In the genomic region with DNA sequence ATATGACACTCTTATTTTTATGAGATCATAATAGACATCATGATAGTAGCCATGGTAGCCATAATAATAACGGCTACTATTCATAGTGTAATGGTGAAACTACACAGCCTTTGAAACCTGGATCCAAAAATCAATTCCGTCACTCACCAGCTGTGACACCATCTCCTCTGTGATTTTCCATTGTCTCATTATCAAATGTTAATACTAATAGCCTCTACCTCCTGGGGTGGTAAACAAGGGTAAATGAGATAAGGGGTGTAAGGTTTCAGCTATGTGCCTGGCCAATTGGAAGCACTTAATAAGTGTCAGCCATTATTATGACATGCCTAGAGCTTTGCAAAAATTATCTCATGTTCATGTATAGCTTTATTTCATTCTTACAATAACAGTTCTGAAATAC, we compare ENCODE assay signal across 15 cellular contexts.
A peak's percentile ranks its signal among the peaks of the same experiment; 100 is the strongest.
DNase-seq lines count a peak whose midpoint lies in the region; ATAC-seq and TF ChIP-seq lines count a peak whose summit lies in the region.
"Had no signal": no experiment of that assay in that cellular context is flagged by ENCODE, and none has a peak within 500 bp of the region (broad histone marks: within the 10 kb centered on the region; RNA-seq: fewer than 3 reads in every experiment).

No MANE protein-coding gene starts in this region.

- peaks cover 4% of the 10 kb centered on the region for H3K4me1 Mint-ChIP-seq in glutamatergic neuron (ENCODE audit: low read depth, unreplicated experiment)
- H3K4me1 Mint-ChIP-seq: CD4-positive, CD25-positive, alpha-beta regulatory T cell had no signal

- H3K4me3 ChIP-seq in mucosa of descending colon, result no peak overlapping the region
- H3K4me3 ChIP-seq: BLaER1 treated with 17β-estradiol and CSF1 and Interleukin-3, amounts not matched to agents 10 nM and 100 nM; GM23338 had no signal

- peak overlapping the region; percentile 23 for H3K27ac Mint-ChIP-seq in glutamatergic neuron (ENCODE audit: unreplicated experiment)
- H3K27ac Mint-ChIP-seq: CD4-positive, CD25-positive, alpha-beta regulatory T cell; GM23338 had no signal

- H3K9me3 ChIP-seq in mucosa of descending colon, result no peaks in the 10 kb centered on the region
- H3K9me3 ChIP-seq: BLaER1 treated with 17β-estradiol and CSF1 and Interleukin-3, amounts not matched to agents 10 nM and 100 nM had no signal

- intact Hi-C loops in mucosa of descending colon (cut with DNase I, micrococcal nuclease), result no loop called here

- no peak for TF ChIP-seq CTCF in glutamatergic neuron (IDR thresholded peaks at IDR 0.05; ENCODE audit: partially characterized antibody, unreplicated experiment)
- TF ChIP-seq CTCF in mucosa of descending colon (IDR thresholded peaks at IDR 0.05), result no peak

- H3K36me3 Mint-ChIP-seq in glutamatergic neuron (ENCODE audit: unreplicated experiment), result no peaks in the 10 kb centered on the region
- H3K36me3 Mint-ChIP-seq: CD4-positive, CD25-positive, alpha-beta regulatory T cell had no signal

- ATAC-seq in GM19023 (IDR thresholded peaks at IDR 0.05; ENCODE audit: unreplicated experiment) (no peak), HG02981 (IDR thresholded peaks at IDR 0.05; ENCODE audit: unreplicated experiment) (no peak), mucosa of descending colon (no peak)
- ATAC-seq: GM23338 had no signal

- DNase-seq in DMS153 (lab: John Stamatoyannopoulos, UW), result peak; percentile 6
- DNase-seq in DMS153 treated with DMSO at 0.1 percent for 48 hours (lab: John Stamatoyannopoulos, UW; ENCODE audit: unreplicated experiment), result no peak
- peak; percentile 61 for DNase-seq in NCI-H82 (lab: John Stamatoyannopoulos, UW)
- DNase-seq in glutamatergic neuron, result no peak
- no peak for DNase-seq in activated CD4-positive, alpha-beta T cell treated with anti-CD3 and anti-CD28 coated beads for 48 hours
- no peak for DNase-seq in mucosa of descending colon
- DNase-seq: AML-193; CD4-positive, CD25-positive, alpha-beta regulatory T cell; DMS79; EL; H7 had no signal

- H3K36me3 ChIP-seq in mucosa of descending colon (ENCODE audit: low read depth), result no peaks in the 10 kb centered on the region
- H3K36me3 ChIP-seq: BLaER1 treated with 17β-estradiol and CSF1 and Interleukin-3, amounts not matched to agents 10 nM and 100 nM had no signal

- H3K4me3 Mint-ChIP-seq in glutamatergic neuron (ENCODE audit: unreplicated experiment), result no peak overlapping the region
- H3K4me3 Mint-ChIP-seq: CD4-positive, CD25-positive, alpha-beta regulatory T cell; GM23338 had no signal

- no peaks in the 10 kb centered on the region for H3K27me3 Mint-ChIP-seq in glutamatergic neuron (ENCODE audit: unreplicated experiment)

- H3K9me3 Mint-ChIP-seq in glutamatergic neuron (ENCODE audit: unreplicated experiment), result peaks cover 2% of the 10 kb centered on the region
- H3K9me3 Mint-ChIP-seq: GM23338 had no signal

- H3K4me1 ChIP-seq in mucosa of descending colon (ENCODE audit: low read depth), result no peaks in the 10 kb centered on the region
- H3K4me1 ChIP-seq: BLaER1 treated with 17β-estradiol and CSF1 and Interleukin-3, amounts not matched to agents 10 nM and 100 nM had no signal

Comparison
In these comparisons a context has a peak if more than half of its experiments do, and no peak if none do; other contexts are left out.
1. DNase-seq: peak in DMS153 (single experiment) and NCI-H82 (single experiment); none in DMS153 treated with DMSO at 0.1 percent for 48 hours (single experiment), glutamatergic neuron (single experiment), activated CD4-positive, alpha-beta T cell treated with anti-CD3 and anti-CD28 coated beads for 48 hours (single experiment) and mucosa of descending colon (0 of 3).